In genomic region chr12:110775997-110776396, GRCh38 we compare ENCODE assay signal across 18 cellular contexts. TPM values are rescaled to one million over a fixed set of nuclear protein-coding genes. Genes with fewer than 3 reads are reported as not detected.
A peak's percentile ranks its signal among the peaks of the same experiment; 100 is the strongest.
DNase-seq lines count a peak whose midpoint lies in the region; ATAC-seq, FAIRE-seq and TF ChIP-seq lines count a peak whose summit lies in the region.
"Had no signal": no experiment of that assay in that cellular context is flagged by ENCODE, and none has a peak within 500 bp of the region (broad histone marks: within the 10 kb centered on the region; RNA-seq: fewer than 3 reads in every experiment).

No MANE protein-coding gene starts in this region.

- TF ChIP-seq CTCF in K562 (IDR thresholded peaks at IDR 0.05 in 2 of 3, conservative IDR thresholded peaks at IDR 0.05 in 1 of 3; ENCODE audit: insufficient read depth in 2 of 3, low read depth in 1 of 3, low read length in 3 of 3), result no peak

- peaks cover 38 to 70% (median 53%) of the 10 kb centered on the region in 4 donors for H3K4me1 Mint-ChIP-seq in CD4-positive, alpha-beta memory T cell
- peaks cover 51% of the 10 kb centered on the region for H3K4me1 Mint-ChIP-seq in T-helper 1 cell treated with Interleukin-12 subunit alpha and Interleukin-12 subunit beta and Interleukin-4 antibody, amounts not matched to agents 30 μg/mL and 1 μg/mL, for 36 hours (ENCODE audit: low read depth)

- no peaks in the 10 kb centered on the region for H3K9me3 ChIP-seq in BLaER1 treated with 17β-estradiol and CSF1 and Interleukin-3, amounts not matched to agents 10 nM and 100 nM (replicated peaks in 1 of 11)
- H3K9me3 ChIP-seq in CD4-positive, alpha-beta memory T cell (ENCODE audit: control insufficient read depth in 1 of 2, low read length in 2 of 2), result no peaks in the 10 kb centered on the region
- H3K9me3 ChIP-seq in K562 (replicated peaks; ENCODE audit: control insufficient read depth, insufficient read depth, low read depth, low read length), result peaks cover 4% of the 10 kb centered on the region
- H3K9me3 ChIP-seq: vagina had no signal

- FAIRE-seq in K562 (lab: Jason Lieb, UNC), result no peak
- FAIRE-seq: endometrium, kidney had no signal

- peaks cover 0 to 1% (median 0%) of the 10 kb centered on the region in 8 donors for H3K9me3 Mint-ChIP-seq in CD4-positive, alpha-beta memory T cell
- H3K9me3 Mint-ChIP-seq in T-helper 1 cell treated with Interleukin-12 subunit alpha and Interleukin-12 subunit beta and Interleukin-4 antibody, amounts not matched to agents 30 μg/mL and 1 μg/mL, for 36 hours, result peaks cover 3% of the 10 kb centered on the region
- H3K9me3 Mint-ChIP-seq: naive B cell had no signal

- no peaks in the 10 kb centered on the region for H3K79me2 ChIP-seq in K562 (ENCODE audit: control insufficient read depth, insufficient read depth, low read length)

- no peak for DNase-seq in CD4-positive, alpha-beta memory T cell
- DNase-seq in K562 (ENCODE audit: extremely low read depth in 1 of 4, low spot score in 3 of 4), result no peak
- DNase-seq in NK-92 (lab: John Stamatoyannopoulos, UW; ENCODE audit: unreplicated experiment), result no peak
- no peak for DNase-seq in NAMALWA (ENCODE audit: low spot score)
- DNase-seq: HCEC 1CT, KG1, kidney, mammary epithelial cell, naive B cell, NCI-H524 treated with DMSO at 0.1 percent for 48 hours, OCI-M1, substantia nigra, T-helper 9 cell had no signal

- 60% methylated on average over 1 of the region's 1 CpG for WGBS in K562 (ENCODE audit: insufficient coverage, low coverage, missing lambda C conversion rate)

- H3K27me3 ChIP-seq in BLaER1 treated with 17β-estradiol and CSF1 and Interleukin-3, amounts not matched to agents 10 nM and 100 nM, result no peaks in the 10 kb centered on the region
- H3K27me3 ChIP-seq in CD4-positive, alpha-beta memory T cell (ENCODE audit: insufficient read depth, low read length), result no peaks in the 10 kb centered on the region
- no peaks in the 10 kb centered on the region for H3K27me3 ChIP-seq in K562 (ENCODE audit: control insufficient read depth in 2 of 2, insufficient read depth in 2 of 2, low read length in 2 of 2)
- H3K27me3 ChIP-seq: vagina had no signal

- H3K27me3 Mint-ChIP-seq in CD4-positive, alpha-beta memory T cell, result no peaks in the 10 kb centered on the region
- no peaks in the 10 kb centered on the region for H3K27me3 Mint-ChIP-seq in T-helper 1 cell treated with Interleukin-12 subunit alpha and Interleukin-12 subunit beta and Interleukin-4 antibody, amounts not matched to agents 30 μg/mL and 1 μg/mL, for 36 hours (ENCODE audit: low read depth)

- POLR2A ChIA-PET in CD4-positive, alpha-beta memory T cell (lab: Charles Lee; ENCODE audit: partially characterized antibody), result interaction anchor here (0.7 to 1.1 kb wide), 2 partner anchors 35 to 1305 kb away, joined by 3 to 5 read pairs; no protein-coding TSS in a partner anchor
- POLR2A ChIA-PET in K562 (lab: Yijun Ruan, JAX), result interaction anchor here (0.6 to 1.0 kb wide), 4 partner anchors 9 to 355 kb away, joined by 3 to 5 read pairs (median 4); no protein-coding TSS in a partner anchor

- in situ Hi-C loops in K562 (cut with MboI), result no loop called here

- peak overlapping the region in 4 of 8 donors; percentile 7 to 66 (median 26) for H3K4me3 Mint-ChIP-seq in CD4-positive, alpha-beta memory T cell
- peak overlapping the region; percentile 73 for H3K4me3 Mint-ChIP-seq in T-helper 1 cell treated with Interleukin-12 subunit alpha and Interleukin-12 subunit beta and Interleukin-4 antibody, amounts not matched to agents 30 μg/mL and 1 μg/mL, for 36 hours

- no peak overlapping the region for H3K9ac ChIP-seq in BLaER1 treated with 17β-estradiol and CSF1 and Interleukin-3, amounts not matched to agents 10 nM and 100 nM
- H3K9ac ChIP-seq in K562 (ENCODE audit: insufficient read depth in 1 of 2, low read depth in 2 of 2, low read length in 2 of 2), result no peak overlapping the region

- no peaks in the 10 kb centered on the region for H4K20me1 ChIP-seq in BLaER1 treated with 17β-estradiol and CSF1 and Interleukin-3, amounts not matched to agents 10 nM and 100 nM
- H4K20me1 ChIP-seq in K562 (replicated peaks; ENCODE audit: control insufficient read depth, insufficient read depth, low read length), result no peaks in the 10 kb centered on the region

- peak overlapping the region; percentile 61 for H2AFZ ChIP-seq in K562 (ENCODE audit: low read depth, low read length)

- no peak overlapping the region; a peak in 2 of 22 replicates for H3K27ac ChIP-seq in BLaER1 treated with 17β-estradiol and CSF1 and Interleukin-3, amounts not matched to agents 10 nM and 100 nM
- no peak overlapping the region for H3K27ac ChIP-seq in CD4-positive, alpha-beta memory T cell (ENCODE audit: low read depth, low read length)
- no peak overlapping the region for H3K27ac ChIP-seq in K562 (ENCODE audit: extremely low read depth, low read depth, low read length)
- H3K27ac ChIP-seq: vagina had no signal

- TF ChIP-seq RAD21 in K562 (CRISPR knock-in tag; conservative IDR thresholded peaks at IDR 0.05 in 1 of 2, IDR thresholded peaks at IDR 0.05 in 1 of 2), result no peak

- peaks cover 18 to 44% (median 31%) of the 10 kb centered on the region in 10 experiments; a peak in 19 of 20 replicates for H3K4me1 ChIP-seq in BLaER1 treated with 17β-estradiol and CSF1 and Interleukin-3, amounts not matched to agents 10 nM and 100 nM
- H3K4me1 ChIP-seq in CD4-positive, alpha-beta memory T cell (ENCODE audit: insufficient read depth, low read length), result peaks cover 60% of the 10 kb centered on the region
- H3K4me1 ChIP-seq in K562 (replicated peaks in 1 of 2; ENCODE audit: control insufficient read depth in 2 of 2, insufficient read depth in 2 of 2, low read length in 2 of 2), result no peaks in the 10 kb centered on the region; a peak in 3 of 5 replicates
- H3K4me1 ChIP-seq: vagina had no signal

- CTCF ChIA-PET in CD4-positive, alpha-beta memory T cell (lab: Charles Lee; ENCODE audit: partially characterized antibody), result interaction anchor here (0.7 to 1.4 kb wide), 4 partner anchors 8 to 41 kb away, joined by 3 to 6 read pairs (median 3); no protein-coding TSS in a partner anchor
- CTCF ChIA-PET in K562 (lab: Yijun Ruan, JAX; ENCODE audit: low intra/inter-chr PET ratio), result interaction anchor here (0.7 kb wide), 1 partner anchor 51 kb away, joined by 3 read pairs; no protein-coding TSS in a partner anchor

- H3K4me2 ChIP-seq in BLaER1 treated with 17β-estradiol and CSF1 and Interleukin-3, amounts not matched to agents 10 nM and 100 nM, result peak overlapping the region in 8 of 11 experiments; percentile 2 to 32 (median 20); a peak in 8 of 22 replicates
- no peak overlapping the region for H3K4me2 ChIP-seq in K562 (ENCODE audit: insufficient read depth, low read length)

- intact Hi-C loops in CD4-positive, alpha-beta memory T cell (cut with micrococcal nuclease), result no loop called here
- intact Hi-C loops in K562 (cut with micrococcal nuclease), result no loop called here

- no peaks in the 10 kb centered on the region for H3K36me3 ChIP-seq in BLaER1 treated with 17β-estradiol and CSF1 and Interleukin-3, amounts not matched to agents 10 nM and 100 nM
- H3K36me3 ChIP-seq in CD4-positive, alpha-beta memory T cell (ENCODE audit: insufficient read depth, low read length), result no peaks in the 10 kb centered on the region
- H3K36me3 ChIP-seq in K562 (ENCODE audit: control insufficient read depth, insufficient read depth, low read length), result no peaks in the 10 kb centered on the region
- H3K36me3 ChIP-seq: vagina had no signal

- no peak overlapping the region for H3K4me3 ChIP-seq in BLaER1 treated with 17β-estradiol and CSF1 and Interleukin-3, amounts not matched to agents 10 nM and 100 nM
- H3K4me3 ChIP-seq in CD4-positive, alpha-beta memory T cell (ENCODE audit: low read length in 2 of 2), result no peak overlapping the region
- H3K4me3 ChIP-seq in K562, result no peak overlapping the region
- H3K4me3 ChIP-seq: vagina had no signal

- H3K27ac Mint-ChIP-seq in CD4-positive, alpha-beta memory T cell, result peak overlapping the region in 6 of 7 donors; percentile 18 to 80 (median 59)
- H3K27ac Mint-ChIP-seq in T-helper 1 cell treated with Interleukin-12 subunit alpha and Interleukin-12 subunit beta and Interleukin-4 antibody, amounts not matched to agents 30 μg/mL and 1 μg/mL, for 36 hours, result peak overlapping the region; percentile 96

- H3K9me1 ChIP-seq in K562 (ENCODE audit: control insufficient read depth, insufficient read depth, low read length), result no peaks in the 10 kb centered on the region

- BruUV-seq in K562 (replicated peaks; lab: Mats Ljungman, UMichigan), result no TSS peak

- H3K36me3 Mint-ChIP-seq in CD4-positive, alpha-beta memory T cell, result no peaks in the 10 kb centered on the region
- peaks cover 2% of the 10 kb centered on the region for H3K36me3 Mint-ChIP-seq in T-helper 1 cell treated with Interleukin-12 subunit alpha and Interleukin-12 subunit beta and Interleukin-4 antibody, amounts not matched to agents 30 μg/mL and 1 μg/mL, for 36 hours (ENCODE audit: low read depth)
- H3K36me3 Mint-ChIP-seq: naive B cell had no signal

- TF ChIP-seq EP300 in K562 (IDR thresholded peaks at IDR 0.05; ENCODE audit: low read length), result no peak

- ATAC-seq in K562, result no peak
- ATAC-seq in HG02759 (IDR thresholded peaks at IDR 0.05; ENCODE audit: unreplicated experiment), result no peak

- TF ChIP-seq POLR2A in K562 (conservative IDR thresholded peaks at IDR 0.05), result no peak

TF ChIP-seq in K562, 482 proteins besides CTCF, POLR2A, EP300 and RAD21:
- no peak for TF ChIP-seq CBX5 (IDR thresholded peaks at IDR 0.05; ENCODE audit: borderline replicate concordance, low read depth)

RNA-seq across cellular contexts. Expression of gene PPP1CC, which starts 33.3 kb away (rescaled TPM):
- total RNA-seq in CD4-positive, alpha-beta memory T cell, result 100 to 1,000 TPM; 147 to 168 TPM
- 100 to 1,000 TPM; 140 to 216 TPM for polyA plus RNA-seq in CD4-positive, alpha-beta memory T cell
- total RNA-seq in K562 (2011; cell fraction: chromatin; rRNA removed; ENCODE audit: low replicate concordance), result 91.4 and 203 TPM in 2 replicates
- 57.5 and 69.1 TPM in 2 replicates for total RNA-seq in K562 (2011; cell fraction: nucleolus; rRNA removed)
- 128 and 212 TPM in 2 replicates for total RNA-seq in K562 (2011; cell fraction: nucleoplasm; rRNA removed)
- 153 and 181 TPM in 2 replicates for total RNA-seq in K562 (2014; rRNA removed)
- total RNA-seq in K562 (2014; rRNA removed; fragmentation: Illumina TruSeq; extraction: Trizol), result 203 and 241 TPM in 2 replicates
- 182 and 195 TPM in 2 replicates for total RNA-seq in K562 (2015; rRNA removed; fragmentation: Illumina TruSeq; extraction: Trizol)
- total RNA-seq in K562 (2021), result 178 and 197 TPM in 2 replicates
- 223 and 280 TPM in 2 replicates for polyA plus RNA-seq in K562 (2011; rRNA removed)
- 55.3 and 113 TPM in 2 replicates for polyA plus RNA-seq in K562 (2011; cell fraction: cytosol; rRNA removed)
- polyA plus RNA-seq in K562 (2011; cell fraction: nucleus; rRNA removed), result 73.0 and 117 TPM in 2 replicates
- 169 and 223 TPM in 2 replicates for polyA plus RNA-seq in K562 (2012)
- polyA plus RNA-seq in K562 (2014; fragmentation: Illumina TruSeq; extraction: Trizol), result 247 and 286 TPM in 2 replicates
- polyA plus RNA-seq in K562 (2014; fragmentation: Nextera tagmentation; extraction: Ambion mirVana), result 10 to 100 TPM; 67.4 to 76.3 TPM
- polyA plus RNA-seq in K562 (2014; rRNA removed), result 184 and 189 TPM in 2 replicates
- 168 and 213 TPM in 2 replicates for polyA minus RNA-seq in K562 (2011; rRNA and poly(A)+ RNA removed)
- 76.7 and 92.6 TPM in 2 replicates for polyA minus RNA-seq in K562 (2011; cell fraction: cytosol; rRNA and poly(A)+ RNA removed)
- polyA minus RNA-seq in K562 (2011; cell fraction: nucleus; rRNA and poly(A)+ RNA removed), result 44.8 and 82.3 TPM in 2 replicates
